Comparison of ENCODE assay signal across 11 cellular contexts in the genomic region with DNA sequence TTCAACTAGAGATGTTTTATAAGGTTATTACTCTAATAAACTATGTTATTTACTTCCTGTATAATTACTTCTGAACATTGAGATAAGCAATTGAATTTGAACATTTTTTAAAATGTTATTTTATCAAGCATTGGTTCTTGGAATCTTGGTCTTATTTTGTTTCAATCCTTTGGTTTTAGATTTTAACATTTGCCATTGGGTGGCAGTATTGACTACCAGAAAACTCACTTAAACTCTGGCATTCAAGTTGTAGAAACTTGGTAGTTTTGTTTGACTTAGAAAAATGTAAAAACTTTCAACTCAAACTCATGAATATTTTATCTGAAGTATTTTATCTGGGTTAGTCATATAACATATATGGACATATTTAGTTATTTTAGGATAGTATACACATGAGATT. TPM values are rescaled to one million over a fixed set of nuclear protein-coding genes. Genes with fewer than 3 reads are reported as not detected.
DNase-seq lines count a peak whose midpoint lies in the region; ATAC-seq, FAIRE-seq and TF ChIP-seq lines count a peak whose summit lies in the region.
"Had no signal": no experiment of that assay in that cellular context is flagged by ENCODE, and none has a peak within 500 bp of the region (broad histone marks: within the 10 kb centered on the region; RNA-seq: fewer than 3 reads in every experiment).

No MANE protein-coding gene starts in this region.

- H3K27me3 Mint-ChIP-seq in osteocyte (ENCODE audit: unreplicated experiment): no peaks in the 10 kb centered on the region

- no peak overlapping the region for H3K4me3 Mint-ChIP-seq in osteocyte (ENCODE audit: unreplicated experiment)

- no peaks in the 10 kb centered on the region for H3K4me1 Mint-ChIP-seq in osteocyte (ENCODE audit: unreplicated experiment)

- peak; percentile 87 for FAIRE-seq in G401.6 (lab: Jason Lieb, UNC)

- H3K9me3 Mint-ChIP-seq in osteocyte (ENCODE audit: unreplicated experiment): peaks cover 6% of the 10 kb centered on the region

- peak; percentile 48 for TF ChIP-seq CTCF in NB4 (IDR thresholded peaks at IDR 0.05; ENCODE audit: low read depth, low read length)
- TF ChIP-seq CTCF in epithelial cell of esophagus (IDR thresholded peaks at IDR 0.05; ENCODE audit: insufficient read depth, low read depth, low read length, missing control alignments): peak; percentile 28
- peak; percentile 64 for TF ChIP-seq CTCF in osteocyte (IDR thresholded peaks at IDR 0.05)

- peak; percentile 26 for DNase-seq in NB4 (ENCODE audit: low read depth)
- DNase-seq in epithelial cell of esophagus (ENCODE audit: low read depth): peak; percentile 13
- DNase-seq in osteocyte (ENCODE audit: extremely low spot score, unreplicated experiment): no peak
- DNase-seq in putamen (ENCODE audit: low spot score): no peak
- DNase-seq in T-helper 9 cell: no peak
- DNase-seq: activated CD8-positive, alpha-beta memory T cell treated with anti-CD3 and anti-CD28 coated beads for 24 hours; retina had no signal

- TF ChIP-seq POLR2A in NB4 (IDR thresholded peaks at IDR 0.05; ENCODE audit: extremely low read depth, insufficient read length): no peak

- H3K4me3 ChIP-seq in NB4 (ENCODE audit: low read depth, low read length) (no peak overlapping the region), epithelial cell of esophagus (ENCODE audit: low read length) (no peak overlapping the region)
- H3K4me3 ChIP-seq: thoracic aorta had no signal

- peaks cover 4% of the 10 kb centered on the region for H3K36me3 Mint-ChIP-seq in osteocyte (ENCODE audit: unreplicated experiment)

- H3K27ac Mint-ChIP-seq in osteocyte (ENCODE audit: unreplicated experiment): no peak overlapping the region

- ATAC-seq in GM21528 (IDR thresholded peaks at IDR 0.05; ENCODE audit: low FRiP score, unreplicated experiment) (no peak), HG03025 (IDR thresholded peaks at IDR 0.05; ENCODE audit: low FRiP score, unreplicated experiment) (no peak)

RNA-seq across cellular contexts. Expression of gene ATRNL1, which starts 48.1 kb away (rescaled TPM):
- total RNA-seq in osteocyte: 20.2 and 23.6 TPM in 2 replicates

Comparison
In these comparisons a context has a peak if more than half of its experiments do, and no peak if none do; other contexts are left out.
1. DNase-seq: peak in NB4 (single experiment) and epithelial cell of esophagus (single experiment); none in osteocyte (single experiment), putamen (single experiment) and T-helper 9 cell (single experiment).
2. Peak in every context shown above with its lines, with median percentiles within 50 percentile points of each other: CTCF ChIP-seq.